Comparison of ENCODE assay signal across 8 cellular contexts in the genomic region with DNA sequence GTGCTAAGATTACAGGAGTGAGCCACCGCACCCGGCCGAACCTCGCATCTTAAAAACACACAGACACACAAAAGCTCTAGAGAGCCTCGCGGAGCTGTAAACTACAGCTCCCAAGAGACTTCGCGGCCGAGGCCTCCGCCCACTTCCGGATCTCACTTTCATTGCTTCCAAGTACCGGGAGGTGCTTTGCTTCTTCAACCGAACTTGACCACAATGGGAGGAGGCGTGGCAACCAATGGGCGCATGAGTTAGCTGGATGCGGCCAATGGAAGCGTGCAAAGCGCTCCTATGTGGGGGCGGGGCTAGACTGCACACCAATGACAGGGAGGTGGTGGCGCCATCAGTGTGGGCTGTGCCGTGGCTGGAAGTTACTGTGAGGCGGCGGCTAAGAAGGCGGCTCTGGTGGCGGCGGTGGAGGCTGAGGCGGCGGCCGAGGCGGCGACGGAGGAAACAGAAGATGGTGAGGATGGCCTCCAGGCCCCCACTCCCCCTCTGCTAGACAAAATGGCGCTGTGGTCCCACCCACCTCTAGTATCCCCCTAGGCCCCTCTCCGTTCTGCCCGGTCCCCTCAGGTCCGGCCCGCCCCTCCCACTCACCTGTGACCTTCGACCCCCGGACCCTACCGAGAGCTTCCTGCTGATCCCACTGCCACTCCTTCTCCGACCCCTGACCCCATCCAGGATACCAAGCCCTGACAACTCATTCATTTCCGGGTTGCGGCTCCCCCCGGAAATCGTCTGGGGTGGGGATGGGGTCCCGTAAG. TPM values are rescaled to one million over a fixed set of nuclear protein-coding genes. Genes with fewer than 3 reads are reported as not detected.
A peak's percentile ranks its signal among the peaks of the same experiment; 100 is the strongest.
DNase-seq lines count a peak whose midpoint lies in the region; TF ChIP-seq lines count a peak whose summit lies in the region.

A gene (plus strand): TSS at position 366 of the 764 bp plus-strand sequence. CDS start 92 bp downstream, at position 458.

- H3K36me3 ChIP-seq in H7 (replicated peaks; ENCODE audit: control insufficient read depth, insufficient read depth, low read length), result peaks cover 3% of the 10 kb centered on the region
- H3K36me3 ChIP-seq in MG63, result peaks cover 27% of the 10 kb centered on the region

- no peaks in the 10 kb centered on the region for H3K27me3 Mint-ChIP-seq in nephron (ENCODE audit: low read depth)
- H3K27me3 Mint-ChIP-seq in stimulated activated naive CD8-positive, alpha-beta T cell treated with anti-CD3 and anti-CD28 coated beads, Interleukin-15, Interleukin-2, amounts not matched to agents 100 ng/mL and 50 ng/mL, for 24 hours, result no peaks in the 10 kb centered on the region

- DNase-seq in EH (ENCODE audit: low read depth), result peak; percentile 100
- peak; percentile 99 for DNase-seq in H7
- DNase-seq in MG63, result peak; percentile 100
- peak; percentile 97 for DNase-seq in SHP77 treated with DMSO at 0.1 percent for 48 hours (lab: John Stamatoyannopoulos, UW)
- DNase-seq in activated effector memory CD4-positive, alpha-beta T cell treated with anti-CD3 and anti-CD28 coated beads, Interleukin-2, amount 50 U/mL, for 16 hours, result peak; percentile 100
- peak; percentile 100 for DNase-seq in fibroblast of the aortic adventitia (ENCODE audit: low read depth)

- peak within 1 kb of the TSS; percentile 84 to 87 (median 86) for H3K27ac Mint-ChIP-seq in nephron
- peak within 1 kb of the TSS; percentile 87 for H3K27ac Mint-ChIP-seq in stimulated activated naive CD8-positive, alpha-beta T cell treated with anti-CD3 and anti-CD28 coated beads, Interleukin-15, Interleukin-2, amounts not matched to agents 100 ng/mL and 50 ng/mL, for 24 hours

- H3K4me1 Mint-ChIP-seq in nephron, result peaks cover 43% of the 10 kb centered on the region
- peaks cover 54% of the 10 kb centered on the region for H3K4me1 Mint-ChIP-seq in stimulated activated naive CD8-positive, alpha-beta T cell treated with anti-CD3 and anti-CD28 coated beads, Interleukin-15, Interleukin-2, amounts not matched to agents 100 ng/mL and 50 ng/mL, for 24 hours (ENCODE audit: low read depth)

- H3K4me3 ChIP-seq in H7 (ENCODE audit: insufficient read depth, low read depth, low read length), result peak within 1 kb of the TSS; percentile 96
- peak within 1 kb of the TSS; percentile 77 for H3K4me3 ChIP-seq in MG63
- peak within 1 kb of the TSS; percentile 92 for H3K4me3 ChIP-seq in fibroblast of the aortic adventitia (ENCODE audit: low read depth, low read length)

- H3K9me3 Mint-ChIP-seq in nephron, result no peaks in the 10 kb centered on the region
- no peaks in the 10 kb centered on the region for H3K9me3 Mint-ChIP-seq in stimulated activated naive CD8-positive, alpha-beta T cell treated with anti-CD3 and anti-CD28 coated beads, Interleukin-15, Interleukin-2, amounts not matched to agents 100 ng/mL and 50 ng/mL, for 24 hours

- no peaks in the 10 kb centered on the region for H3K27me3 ChIP-seq in H7 (ENCODE audit: control insufficient read depth, insufficient read depth, low read length)
- H3K27me3 ChIP-seq in MG63, result no peaks in the 10 kb centered on the region

- H3K4me3 Mint-ChIP-seq in nephron, result peak within 1 kb of the TSS; percentile 95 to 97 (median 96)
- H3K4me3 Mint-ChIP-seq in stimulated activated naive CD8-positive, alpha-beta T cell treated with anti-CD3 and anti-CD28 coated beads, Interleukin-15, Interleukin-2, amounts not matched to agents 100 ng/mL and 50 ng/mL, for 24 hours, result peak within 1 kb of the TSS; percentile 92

- TF ChIP-seq CTCF in fibroblast of the aortic adventitia (IDR thresholded peaks at IDR 0.05; ENCODE audit: insufficient read depth, low read length), result no peak
- TF ChIP-seq CTCF in nephron (IDR thresholded peaks at IDR 0.05; ENCODE audit: unreplicated experiment in 3 of 3), result no peak

- no peaks in the 10 kb centered on the region for H3K9me3 ChIP-seq in MG63

- H3K36me3 Mint-ChIP-seq in nephron (ENCODE audit: low read depth), result peaks cover 12% of the 10 kb centered on the region
- peaks cover 10% of the 10 kb centered on the region for H3K36me3 Mint-ChIP-seq in stimulated activated naive CD8-positive, alpha-beta T cell treated with anti-CD3 and anti-CD28 coated beads, Interleukin-15, Interleukin-2, amounts not matched to agents 100 ng/mL and 50 ng/mL, for 24 hours (ENCODE audit: low read depth)

RNA-seq across cellular contexts. Expression of the gene that starts here (rescaled TPM):
- total RNA-seq in H7 (2014; rRNA removed; shearing (Covaris generic)), result 32.8 and 50.8 TPM in 2 replicates
- total RNA-seq in MG63 (2014; rRNA removed; shearing (Covaris generic); ENCODE audit: low replicate concordance), result 9.1 and 11.6 TPM in 2 replicates
- 2.9 and 20.2 TPM in 2 replicates for total RNA-seq in fibroblast of the aortic adventitia (ENCODE audit: low replicate concordance)

Comparison
In these comparisons a context has a peak if more than half of its experiments do, and no peak if none do; other contexts are left out.
1. Peak in every context shown above with its lines: DNase-seq and H3K4me3 ChIP-seq.